ENCODE assay signal across 1 cellular context in the genomic region with DNA sequence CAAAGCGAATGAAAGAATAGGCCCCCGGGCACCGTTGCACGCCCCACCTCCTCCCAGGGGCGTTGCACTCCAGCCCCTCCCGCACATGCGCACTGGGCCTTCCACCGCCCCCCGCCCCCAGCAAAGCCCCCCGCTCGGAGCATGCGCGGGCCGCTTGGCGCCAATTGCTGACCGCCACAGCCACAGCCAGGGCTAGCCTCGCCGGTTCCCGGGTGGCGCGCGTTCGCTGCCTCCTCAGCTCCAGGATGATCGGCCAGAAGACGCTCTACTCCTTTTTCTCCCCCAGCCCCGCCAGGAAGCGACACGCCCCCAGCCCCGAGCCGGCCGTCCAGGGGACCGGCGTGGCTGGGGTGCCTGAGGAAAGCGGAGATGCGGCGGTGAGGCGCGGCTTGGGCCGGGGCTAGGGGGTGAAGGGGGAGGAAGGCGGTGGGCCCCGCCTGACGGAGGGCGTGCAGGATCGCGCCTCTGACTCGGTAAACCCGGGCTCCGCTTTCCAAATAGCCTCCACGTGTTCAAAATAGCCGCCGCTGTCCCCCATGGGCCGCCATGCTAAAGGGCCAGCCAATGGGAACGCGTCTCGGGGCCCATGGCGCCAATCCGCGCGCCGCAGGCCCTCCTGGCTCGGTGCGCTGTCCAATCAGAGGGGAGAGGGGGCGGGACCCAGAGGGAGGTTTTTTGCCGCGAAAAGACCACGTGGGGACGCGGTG.
TF ChIP-seq lines count a peak whose summit lies in the region.

Gene UNG, plus strand, starts transcription at position 163 of the 707 bp plus-strand sequence. Its CDS starts 83 bp downstream, at position 246.

TF ChIP-seq in HEK293, 187 proteins besides CTCF, POLR2A, EP300 and RAD21 (continued from another document and continues in another):
- TF ChIP-seq, protein P1, sequence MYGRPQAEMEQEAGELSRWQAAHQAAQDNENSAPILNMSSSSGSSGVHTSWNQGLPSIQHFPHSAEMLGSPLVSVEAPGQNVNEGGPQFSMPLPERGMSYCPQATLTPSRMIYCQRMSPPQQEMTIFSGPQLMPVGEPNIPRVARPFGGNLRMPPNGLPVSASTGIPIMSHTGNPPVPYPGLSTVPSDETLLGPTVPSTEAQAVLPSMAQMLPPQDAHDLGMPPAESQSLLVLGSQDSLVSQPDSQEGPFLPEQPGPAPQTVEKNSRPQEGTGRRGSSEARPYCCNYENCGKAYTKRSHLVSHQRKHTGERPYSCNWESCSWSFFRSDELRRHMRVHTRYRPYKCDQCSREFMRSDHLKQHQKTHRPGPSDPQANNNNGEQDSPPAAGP (tag by site-specific recombination; IDR thresholded peaks at IDR 0.05): no peak; the same call in 1 of the 2 replicates
- TF ChIP-seq ZNF76 (tag by site-specific recombination; IDR thresholded peaks at IDR 0.05; ENCODE audit: borderline replicate concordance, low read depth): 0 out of 2 replicates have a peak, but pooled peaks have one; percentile 8
- peak; percentile 96 for TF ChIP-seq PATZ1 (tag by site-specific recombination; IDR thresholded peaks at IDR 0.05)
- peak; percentile 62 for TF ChIP-seq KLF1 (tag by site-specific recombination; IDR thresholded peaks at IDR 0.05)
- TF ChIP-seq ZNF704 (tag by site-specific recombination; IDR thresholded peaks at IDR 0.05): peak; percentile 79; the same call in 1 of the 2 replicates
- TF ChIP-seq ZNF670 (tag by site-specific recombination; IDR thresholded peaks at IDR 0.05; ENCODE audit: low read depth): no peak
- TF ChIP-seq ZNF548 (tag by site-specific recombination; IDR thresholded peaks at IDR 0.05): no peak
- no peak for TF ChIP-seq ZNF148 (tag by site-specific recombination; IDR thresholded peaks at IDR 0.05; ENCODE audit: borderline replicate concordance)
- no peak for TF ChIP-seq ZNF223 (tag by site-specific recombination; IDR thresholded peaks at IDR 0.05)
- TF ChIP-seq ZNF654 (tag by site-specific recombination; IDR thresholded peaks at IDR 0.05; ENCODE audit: low read depth): no peak
- no peak for TF ChIP-seq ZNF341 (tag by site-specific recombination; IDR thresholded peaks at IDR 0.05; ENCODE audit: low read depth)
- TF ChIP-seq ZSCAN4 (tag by site-specific recombination; IDR thresholded peaks at IDR 0.05): no peak
- TF ChIP-seq ZNF280C (tag by site-specific recombination; IDR thresholded peaks at IDR 0.05): no peak
- TF ChIP-seq ZNF132 (tag by site-specific recombination; IDR thresholded peaks at IDR 0.05; ENCODE audit: borderline replicate concordance): no peak
- no peak for TF ChIP-seq ZNF248 (tag by site-specific recombination; IDR thresholded peaks at IDR 0.05)
- TF ChIP-seq, protein P2, sequence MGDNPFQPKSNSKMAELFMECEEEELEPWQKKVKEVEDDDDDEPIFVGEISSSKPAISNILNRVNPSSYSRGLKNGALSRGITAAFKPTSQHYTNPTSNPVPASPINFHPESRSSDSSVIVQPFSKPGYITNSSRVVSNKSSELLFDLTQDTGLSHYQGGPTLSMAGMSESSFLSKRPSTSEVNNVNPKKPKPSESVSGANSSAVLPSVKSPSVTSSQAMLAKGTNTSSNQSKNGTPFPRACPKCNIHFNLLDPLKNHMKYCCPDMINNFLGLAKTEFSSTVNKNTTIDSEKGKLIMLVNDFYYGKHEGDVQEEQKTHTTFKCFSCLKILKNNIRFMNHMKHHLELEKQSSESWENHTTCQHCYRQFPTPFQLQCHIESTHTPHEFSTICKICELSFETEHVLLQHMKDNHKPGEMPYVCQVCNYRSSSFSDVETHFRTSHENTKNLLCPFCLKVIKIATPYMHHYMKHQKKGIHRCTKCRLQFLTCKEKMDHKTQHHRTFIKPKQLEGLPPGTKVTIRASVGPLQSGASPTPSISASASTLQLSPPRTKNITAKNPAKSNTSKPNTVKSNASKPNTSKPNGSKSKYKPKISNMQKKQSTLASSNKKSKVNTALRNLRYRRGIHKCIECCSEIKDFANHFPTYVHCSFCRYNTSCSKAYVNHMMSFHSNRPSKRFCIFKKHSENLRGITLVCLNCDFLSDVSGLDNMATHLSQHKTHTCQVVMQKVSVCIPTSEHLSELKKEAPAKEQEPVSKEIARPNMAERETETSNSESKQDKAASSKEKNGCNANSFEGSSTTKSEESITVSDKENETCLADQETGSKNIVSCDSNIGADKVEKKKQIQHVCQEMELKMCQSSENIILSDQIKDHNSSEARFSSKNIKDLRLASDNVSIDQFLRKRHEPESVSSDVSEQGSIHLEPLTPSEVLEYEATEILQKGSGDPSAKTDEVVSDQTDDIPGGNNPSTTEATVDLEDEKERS (tag by site-specific recombination; IDR thresholded peaks at IDR 0.05): no peak
- TF ChIP-seq, protein P3, sequence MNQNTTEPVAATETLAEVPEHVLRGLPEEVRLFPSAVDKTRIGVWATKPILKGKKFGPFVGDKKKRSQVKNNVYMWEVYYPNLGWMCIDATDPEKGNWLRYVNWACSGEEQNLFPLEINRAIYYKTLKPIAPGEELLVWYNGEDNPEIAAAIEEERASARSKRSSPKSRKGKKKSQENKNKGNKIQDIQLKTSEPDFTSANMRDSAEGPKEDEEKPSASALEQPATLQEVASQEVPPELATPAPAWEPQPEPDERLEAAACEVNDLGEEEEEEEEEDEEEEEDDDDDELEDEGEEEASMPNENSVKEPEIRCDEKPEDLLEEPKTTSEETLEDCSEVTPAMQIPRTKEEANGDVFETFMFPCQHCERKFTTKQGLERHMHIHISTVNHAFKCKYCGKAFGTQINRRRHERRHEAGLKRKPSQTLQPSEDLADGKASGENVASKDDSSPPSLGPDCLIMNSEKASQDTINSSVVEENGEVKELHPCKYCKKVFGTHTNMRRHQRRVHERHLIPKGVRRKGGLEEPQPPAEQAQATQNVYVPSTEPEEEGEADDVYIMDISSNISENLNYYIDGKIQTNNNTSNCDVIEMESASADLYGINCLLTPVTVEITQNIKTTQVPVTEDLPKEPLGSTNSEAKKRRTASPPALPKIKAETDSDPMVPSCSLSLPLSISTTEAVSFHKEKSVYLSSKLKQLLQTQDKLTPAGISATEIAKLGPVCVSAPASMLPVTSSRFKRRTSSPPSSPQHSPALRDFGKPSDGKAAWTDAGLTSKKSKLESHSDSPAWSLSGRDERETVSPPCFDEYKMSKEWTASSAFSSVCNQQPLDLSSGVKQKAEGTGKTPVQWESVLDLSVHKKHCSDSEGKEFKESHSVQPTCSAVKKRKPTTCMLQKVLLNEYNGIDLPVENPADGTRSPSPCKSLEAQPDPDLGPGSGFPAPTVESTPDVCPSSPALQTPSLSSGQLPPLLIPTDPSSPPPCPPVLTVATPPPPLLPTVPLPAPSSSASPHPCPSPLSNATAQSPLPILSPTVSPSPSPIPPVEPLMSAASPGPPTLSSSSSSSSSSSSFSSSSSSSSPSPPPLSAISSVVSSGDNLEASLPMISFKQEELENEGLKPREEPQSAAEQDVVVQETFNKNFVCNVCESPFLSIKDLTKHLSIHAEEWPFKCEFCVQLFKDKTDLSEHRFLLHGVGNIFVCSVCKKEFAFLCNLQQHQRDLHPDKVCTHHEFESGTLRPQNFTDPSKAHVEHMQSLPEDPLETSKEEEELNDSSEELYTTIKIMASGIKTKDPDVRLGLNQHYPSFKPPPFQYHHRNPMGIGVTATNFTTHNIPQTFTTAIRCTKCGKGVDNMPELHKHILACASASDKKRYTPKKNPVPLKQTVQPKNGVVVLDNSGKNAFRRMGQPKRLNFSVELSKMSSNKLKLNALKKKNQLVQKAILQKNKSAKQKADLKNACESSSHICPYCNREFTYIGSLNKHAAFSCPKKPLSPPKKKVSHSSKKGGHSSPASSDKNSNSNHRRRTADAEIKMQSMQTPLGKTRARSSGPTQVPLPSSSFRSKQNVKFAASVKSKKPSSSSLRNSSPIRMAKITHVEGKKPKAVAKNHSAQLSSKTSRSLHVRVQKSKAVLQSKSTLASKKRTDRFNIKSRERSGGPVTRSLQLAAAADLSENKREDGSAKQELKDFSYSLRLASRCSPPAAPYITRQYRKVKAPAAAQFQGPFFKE (tag by site-specific recombination; IDR thresholded peaks at IDR 0.05; ENCODE audit: borderline replicate concordance): no peak
- peak; percentile 46 for TF ChIP-seq ZNF660 (tag by site-specific recombination; IDR thresholded peaks at IDR 0.05)
- TF ChIP-seq SP7 (tag by site-specific recombination; IDR thresholded peaks at IDR 0.05): no peak; the same call in 1 of the 2 replicates
- TF ChIP-seq ZNF23 (tag by site-specific recombination; IDR thresholded peaks at IDR 0.05; ENCODE audit: borderline replicate concordance): no peak
- no peak for TF ChIP-seq ZNF664 (tag by site-specific recombination; IDR thresholded peaks at IDR 0.05)
- no peak for TF ChIP-seq ZNF560 (tag by site-specific recombination; IDR thresholded peaks at IDR 0.05; ENCODE audit: borderline replicate concordance)
- no peak for TF ChIP-seq FEZF1 (tag by site-specific recombination; IDR thresholded peaks at IDR 0.05)
- TF ChIP-seq ZNF366 (tag by site-specific recombination; conservative IDR thresholded peaks at IDR 0.05): 0 out of 2 replicates have a peak, but pooled peaks have one; percentile 18
- no peak for TF ChIP-seq HIC1 (tag by site-specific recombination; IDR thresholded peaks at IDR 0.05)
- peak; percentile 55; the same call in 1 of the 2 replicates for TF ChIP-seq ZSCAN30 (tag by site-specific recombination; IDR thresholded peaks at IDR 0.05)
- TF ChIP-seq ZNF133 (tag by site-specific recombination; IDR thresholded peaks at IDR 0.05): no peak
- no peak for TF ChIP-seq ZSCAN16 (tag by site-specific recombination; IDR thresholded peaks at IDR 0.05)
